8 cellular contexts compared by ENCODE assay signal in genomic region chr4:1288786-1289185, GRCh38. TPM values are rescaled to one million over a fixed set of nuclear protein-coding genes. Genes with fewer than 3 reads are reported as not detected.
DNase-seq lines count a peak whose midpoint lies in the region; ATAC-seq, FAIRE-seq and TF ChIP-seq lines count a peak whose summit lies in the region.

No MANE protein-coding gene starts in this region.

- no CpG with 5 or more reads among the region's 7 CpGs for WGBS in IMR-90 (ENCODE audit: extremely low coverage in 2 of 2, insufficient read length in 1 of 2), 2 experiments
- WGBS in small intestine, 3 donors, result 57 to 79% (median 69%) methylated on average over 7 of the region's 7 CpGs

- H3K4ac ChIP-seq in IMR-90 (ENCODE audit: low read depth, low read length), result peak overlapping the region; percentile 71

- H3K23ac ChIP-seq in IMR-90 (ENCODE audit: low read depth, low read length), result peak overlapping the region; percentile 18; the same call in 1 of the 2 replicates

- peak overlapping the region; percentile 75 for H3K4me3 ChIP-seq in AG04450 (ENCODE audit: low read depth, low read length)
- peak overlapping the region; percentile 69 for H3K4me3 ChIP-seq in IMR-90 (ENCODE audit: insufficient read depth, low read depth, low read length)
- H3K4me3 ChIP-seq in bronchial epithelial cell (ENCODE audit: low read depth, low read length), result peak overlapping the region; percentile 79
- H3K4me3 ChIP-seq in mucosa of stomach (ENCODE audit: low read length), result peak overlapping the region; percentile 85
- H3K4me3 ChIP-seq in small intestine (ENCODE audit: low read depth in 1 of 2, low read length in 2 of 2), result peak overlapping the region in 1 of 2 donors; percentile 100

- no peak for TF ChIP-seq RAD21 in IMR-90 (IDR thresholded peaks at IDR 0.05; ENCODE audit: low read length)

- ATAC-seq in IMR-90 (ENCODE audit: low read depth) (no peak), HG03442 (IDR thresholded peaks at IDR 0.05; ENCODE audit: unreplicated experiment) (no peak), GM21723 (IDR thresholded peaks at IDR 0.05; ENCODE audit: unreplicated experiment) (no peak)

- no peak overlapping the region for H2BK15ac ChIP-seq in IMR-90 (ENCODE audit: low read depth, low read length)

- peak overlapping the region; percentile 64 for H3K9ac ChIP-seq in IMR-90 (ENCODE audit: low read depth, low read length)
- H3K9ac ChIP-seq in mucosa of stomach (ENCODE audit: low read length), result peak overlapping the region; percentile 66

- H4K91ac ChIP-seq in IMR-90 (ENCODE audit: insufficient read depth, low read depth, low read length), result peak overlapping the region; percentile 43; the same call in 1 of the 2 replicates

- intact Hi-C loops in IMR-90 (cut with micrococcal nuclease), result no loop called here

- no peaks in the 10 kb centered on the region for H3K27me3 ChIP-seq in AG04450 (ENCODE audit: control insufficient read depth, insufficient read depth, low read length)
- H3K27me3 ChIP-seq in IMR-90 (ENCODE audit: control insufficient read depth, insufficient read depth, low read length), result no peaks in the 10 kb centered on the region
- H3K27me3 ChIP-seq in bronchial epithelial cell (ENCODE audit: control insufficient read depth, insufficient read depth, low read length), result no peaks in the 10 kb centered on the region
- H3K27me3 ChIP-seq in mucosa of stomach (ENCODE audit: control insufficient read depth, insufficient read depth, low read length), result no peaks in the 10 kb centered on the region
- no peaks in the 10 kb centered on the region for H3K27me3 ChIP-seq in small intestine (ENCODE audit: control insufficient read depth in 2 of 2, insufficient read depth in 2 of 2, low read length in 2 of 2)

- BruUV-seq in IMR-90 (replicated peaks; lab: Mats Ljungman, UMichigan), result no TSS peak

- H3K79me1 ChIP-seq in IMR-90 (ENCODE audit: low read depth in 1 of 2, low read length in 2 of 2), result peaks cover 0 to 22% of the 10 kb centered on the region in 2 experiments; a peak in 2 of 4 replicates

- CTCF ChIA-PET in AG04450 (lab: Charles Lee), result no interaction called here
- CTCF ChIA-PET in IMR-90 (lab: Yijun Ruan, JAX), result no interaction called here

- POLR2A ChIA-PET in AG04450 (lab: Yijun Ruan, JAX) (interaction anchor here (2.7 kb wide), 1 partner anchor 20 kb away, joined by 17 read pairs; no protein-coding TSS in a partner anchor), IMR-90 (lab: Charles Lee; ENCODE audit: unreplicated experiment) (no interaction called here)

- H3K9me1 ChIP-seq in IMR-90 (ENCODE audit: insufficient read depth, low read length), result no peaks in the 10 kb centered on the region

- peak overlapping the region; percentile 60; the same call in 1 of the 2 replicates for H3K14ac ChIP-seq in IMR-90 (replicated peaks; ENCODE audit: low read depth, low read length)

- H4K8ac ChIP-seq in IMR-90 (ENCODE audit: low read depth in 2 of 2, low read length in 2 of 2), result peak overlapping the region; percentile 62 to 99

- H2AK5ac ChIP-seq in IMR-90 (ENCODE audit: low read depth, low read length), result no peak overlapping the region; the same call in none of the 2 replicates

- H2AFZ ChIP-seq in IMR-90 (replicated peaks; ENCODE audit: low read length, poor library complexity), result peak overlapping the region; percentile 98

- H4K5ac ChIP-seq in IMR-90 (ENCODE audit: low read depth, low read length), result peak overlapping the region; percentile 68

- H3K56ac ChIP-seq in IMR-90 (ENCODE audit: extremely low read depth, insufficient read depth, low read length), result no peak overlapping the region; the same call in 1 of the 2 replicates

- H3K27ac ChIP-seq in AG04450 (ENCODE audit: low read depth, low read length), result peak overlapping the region; percentile 70
- H3K27ac ChIP-seq in IMR-90 (ENCODE audit: insufficient read depth, low read length), result peak overlapping the region; percentile 58; the same call in 1 of the 2 replicates
- H3K27ac ChIP-seq in small intestine (ENCODE audit: low read depth in 1 of 2, low read length in 1 of 2), result peak overlapping the region in 1 of 2 donors; percentile 80

- H3K4me1 ChIP-seq in IMR-90 (ENCODE audit: control insufficient read depth, insufficient read depth, low read length) (peaks cover 4% of the 10 kb centered on the region), mucosa of stomach (ENCODE audit: control insufficient read depth, insufficient read depth, low read length) (peaks cover 17% of the 10 kb centered on the region), small intestine (ENCODE audit: control insufficient read depth in 2 of 2, insufficient read depth in 1 of 2, low read depth in 1 of 2, low read length in 1 of 2) (peaks cover 2 to 7% of the 10 kb centered on the region in 2 donors)

- dilution Hi-C loops in IMR-90 (cut with HindIII; ENCODE audit: low sequenced_read_pairs, unreplicated experiment), result no loop called here

- H3K4me2 ChIP-seq in IMR-90 (ENCODE audit: low read depth, low read length), result peak overlapping the region; percentile 95

- FAIRE-seq in bronchial epithelial cell (lab: Jason Lieb, UNC) (no peak), small intestine (lab: Jason Lieb, UNC) (no peak)

- TF ChIP-seq CTCF in AG04450 (IDR thresholded peaks at IDR 0.05; ENCODE audit: low read depth, low read length) (no peak), IMR-90 (conservative IDR thresholded peaks at IDR 0.05; ENCODE audit: low read depth, low read length) (no peak), bronchial epithelial cell (IDR thresholded peaks at IDR 0.05; ENCODE audit: insufficient read depth, low read length, severe bottlenecking) (no peak)

- H2BK120ac ChIP-seq in IMR-90 (ENCODE audit: low read depth, low read length), result no peak overlapping the region

- no peak overlapping the region for H3K18ac ChIP-seq in IMR-90 (ENCODE audit: low read depth, low read length)

- DNase-seq in AG04450 (ENCODE audit: low read depth, low spot score) (no peak), IMR-90 (no peak), bronchial epithelial cell (ENCODE audit: low read depth) (no peak), GOT3 (lab: John Stamatoyannopoulos, UW) (no peak), small intestine (no peak)

- in situ Hi-C loops in IMR-90 (cut with MboI; ENCODE audit: low sequenced_read_pairs), result no loop called here

- peaks cover 33% of the 10 kb centered on the region for H4K20me1 ChIP-seq in IMR-90 (ENCODE audit: insufficient read depth, low read length)

- no peak overlapping the region for H2BK5ac ChIP-seq in IMR-90 (ENCODE audit: low read depth, low read length, poor library complexity, severe bottlenecking)

- peaks cover 9% of the 10 kb centered on the region; the same call in 1 of the 2 replicates for H3K9me3 ChIP-seq in AG04450 (ENCODE audit: control insufficient read depth, insufficient read depth, low read length)
- no peaks in the 10 kb centered on the region for H3K9me3 ChIP-seq in IMR-90 (ENCODE audit: control insufficient read depth, insufficient read depth, low read length)
- H3K9me3 ChIP-seq in mucosa of stomach (ENCODE audit: control insufficient read depth, low read length), result no peaks in the 10 kb centered on the region
- no peaks in the 10 kb centered on the region for H3K9me3 ChIP-seq in small intestine (ENCODE audit: control insufficient read depth, low read depth)

- peak overlapping the region; percentile 89 for H2AK9ac ChIP-seq in IMR-90 (replicated peaks; ENCODE audit: low read depth, low read length, poor library complexity)

- no peak for TF ChIP-seq POLR2A in IMR-90 (IDR thresholded peaks at IDR 0.05; ENCODE audit: low read depth, low read length)

- H3K36me3 ChIP-seq in IMR-90 (ENCODE audit: control insufficient read depth, insufficient read depth, low read length) (peaks cover 3% of the 10 kb centered on the region; the same call in 1 of the 2 replicates), bronchial epithelial cell (ENCODE audit: control insufficient read depth, insufficient read depth, low read length) (peaks cover 5% of the 10 kb centered on the region), mucosa of stomach (ENCODE audit: control insufficient read depth, insufficient read depth, low read length) (no peaks in the 10 kb centered on the region), small intestine (ENCODE audit: control insufficient read depth in 2 of 2, insufficient read depth in 2 of 2, low read length in 2 of 2) (no peaks in the 10 kb centered on the region)

- no peak overlapping the region for H2BK20ac ChIP-seq in IMR-90 (ENCODE audit: low read depth, low read length)

TF ChIP-seq in IMR-90, 13 proteins besides CTCF, POLR2A, EP300 and RAD21 (continues in another document):
- no peak for TF ChIP-seq MAZ (IDR thresholded peaks at IDR 0.05; ENCODE audit: borderline replicate concordance, low read depth, low read length)
- TF ChIP-seq FOS (IDR thresholded peaks at IDR 0.05; ENCODE audit: low read depth, low read length), result no peak
- no peak for TF ChIP-seq SMC3 (IDR thresholded peaks at IDR 0.05; ENCODE audit: low read depth, low read length)
- TF ChIP-seq BHLHE40 (IDR thresholded peaks at IDR 0.05; ENCODE audit: low read depth, low read length), result no peak
- no peak for TF ChIP-seq MXI1 (IDR thresholded peaks at IDR 0.05; ENCODE audit: borderline replicate concordance, low read depth, low read length)
- no peak for TF ChIP-seq RCOR1 (IDR thresholded peaks at IDR 0.05; ENCODE audit: insufficient replicate concordance, low read length)

RNA-seq across cellular contexts. Expression of gene MAEA, which starts 0.9 kb away (rescaled TPM):
- polyA plus RNA-seq in AG04450 (2011; rRNA removed) (73.3 and 77.6 TPM in 2 replicates), IMR-90 (2012; rRNA removed) (108 and 120 TPM in 2 replicates), small intestine (10 to 100 TPM; 62.1 to 97.1 (median 69.4) TPM)
- 41.7 and 58.2 TPM in 2 replicates for polyA minus RNA-seq in AG04450 (2011; rRNA and poly(A)+ RNA removed)
- total RNA-seq in IMR-90 (2012; rRNA removed) (61.5 and 77.2 TPM in 2 replicates), bronchial epithelial cell (44.8 and 46.1 TPM in 2 replicates)
- 108 and 119 TPM in 2 replicates for polyA plus RNA-seq in IMR-90 (2012; cell fraction: cytosol; rRNA removed)
- polyA plus RNA-seq in IMR-90 (2012; cell fraction: nucleus; rRNA removed; ENCODE audit: low replicate concordance), result 179 and 309 TPM in 2 replicates

RNA-seq across cellular contexts. Expression of gene CTBP1, which starts 39.9 kb away (rescaled TPM):
- polyA plus RNA-seq in AG04450 (2011; rRNA removed), result 72.6 and 97.9 TPM in 2 replicates
- 98.3 and 137 TPM in 2 replicates for polyA minus RNA-seq in AG04450 (2011; rRNA and poly(A)+ RNA removed)
- 147 TPM in 2 replicates for total RNA-seq in IMR-90 (2012; rRNA removed)
- polyA plus RNA-seq in IMR-90 (2012; rRNA removed), result 212 and 237 TPM in 2 replicates
- polyA plus RNA-seq in IMR-90 (2012; cell fraction: cytosol; rRNA removed), result 167 and 315 TPM in 2 replicates
- 377 and 892 TPM in 2 replicates for polyA plus RNA-seq in IMR-90 (2012; cell fraction: nucleus; rRNA removed; ENCODE audit: low replicate concordance)
- 173 and 179 TPM in 2 replicates for total RNA-seq in bronchial epithelial cell
- 100 to 1,000 TPM in 2 of 3 donors, 10 to 100 TPM in 1; 88.6 to 144 (median 128) TPM for polyA plus RNA-seq in small intestine

RNA-seq across cellular contexts. Expression of gene UVSSA, which starts 58.2 kb away (rescaled TPM):
- 4.9 and 5.2 TPM in 2 replicates for polyA plus RNA-seq in AG04450 (2011; rRNA removed)
- 4.0 and 4.6 TPM in 2 replicates for polyA minus RNA-seq in AG04450 (2011; rRNA and poly(A)+ RNA removed)
- total RNA-seq in IMR-90 (2012; rRNA removed), result 1.4 TPM in 2 replicates
- 8.4 and 9.4 TPM in 2 replicates for polyA plus RNA-seq in IMR-90 (2012; rRNA removed)
- 5.7 and 5.9 TPM in 2 replicates for polyA plus RNA-seq in IMR-90 (2012; cell fraction: cytosol; rRNA removed)
- 63.0 and 126 TPM in 2 replicates for polyA plus RNA-seq in IMR-90 (2012; cell fraction: nucleus; rRNA removed; ENCODE audit: low replicate concordance)
- total RNA-seq in bronchial epithelial cell, result 6.9 and 8.2 TPM in 2 replicates
- polyA plus RNA-seq in small intestine, result 10 to 100 TPM in 1 of 3 donors, 1 to 10 TPM in 2; 8.5 to 10.5 (median 9.2) TPM
